ENCODE assay signal across 17 cellular contexts in the genomic region with DNA sequence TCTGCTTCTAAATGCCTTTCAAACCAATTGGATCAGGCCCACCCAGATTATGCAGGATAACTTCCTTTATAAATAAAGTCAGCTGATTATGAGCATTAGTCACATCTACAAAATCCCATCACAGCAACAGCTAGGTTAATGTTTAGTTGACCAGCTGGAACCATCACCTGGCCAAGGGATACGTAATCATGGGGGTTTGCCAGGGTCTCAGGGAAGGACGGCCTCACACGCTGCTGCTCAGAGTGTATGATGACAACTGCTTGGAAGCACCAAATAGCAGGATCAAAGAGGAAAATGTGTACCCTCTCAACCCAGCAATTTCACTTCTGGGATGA.
A peak's percentile ranks its signal among the peaks of the same experiment; 100 is the strongest.
DNase-seq lines count a peak whose midpoint lies in the region; ATAC-seq and TF ChIP-seq lines count a peak whose summit lies in the region.
"Had no signal": no experiment of that assay in that cellular context is flagged by ENCODE, and none has a peak within 500 bp of the region (broad histone marks: within the 10 kb centered on the region; RNA-seq: fewer than 3 reads in every experiment).

No MANE protein-coding gene starts in this region.

- ATAC-seq in HG02870 (IDR thresholded peaks at IDR 0.05; ENCODE audit: unreplicated experiment) (no peak), HG02885 (IDR thresholded peaks at IDR 0.05; ENCODE audit: poor library complexity, unreplicated experiment) (no peak), GM18505 (IDR thresholded peaks at IDR 0.05; ENCODE audit: unreplicated experiment) (no peak)
- ATAC-seq: activated naive CD4-positive, alpha-beta T cell treated with anti-CD3 and anti-CD28 coated beads, Interleukin-2, amount 50 U/mL, for 72 hours; left lung; natural killer cell treated with Interleukin-12 subunit alpha and Interleukin-12 subunit beta and Interleukin-15 and Interleukin-18, amount 100 ng/mL, for 72 hours had no signal

- H3K27me3 ChIP-seq in kidney epithelial cell (ENCODE audit: control insufficient read depth, insufficient read depth, low read length) (no peaks in the 10 kb centered on the region), tibial artery (no peaks in the 10 kb centered on the region)
- H3K27me3 ChIP-seq: left lung, MG63, sigmoid colon had no signal

- H3K9me3 ChIP-seq in tibial artery, result no peaks in the 10 kb centered on the region
- H3K9me3 ChIP-seq: MG63 had no signal

- DNase-seq in DMS79 (lab: John Stamatoyannopoulos, UW) (peak; percentile 44), NCI-H128 (lab: John Stamatoyannopoulos, UW; ENCODE audit: unreplicated experiment) (peak; percentile 45), NCI-H82 (lab: John Stamatoyannopoulos, UW) (peak; percentile 98), kidney epithelial cell (ENCODE audit: low read depth) (peak; percentile 26), tibial artery (no peak)
- DNase-seq: activated CD4-positive, alpha-beta T cell treated with anti-CD3 and anti-CD28 coated beads, Interleukin-2, amount 50 U/mL, for 1 hour; aorta; central memory CD4-positive, alpha-beta T cell; MG63; NCI-H2081 treated with DMSO at 0.1 percent for 48 hours; sigmoid colon had no signal

- no peak for TF ChIP-seq POLR2A in GM18505 (IDR thresholded peaks at IDR 0.05; ENCODE audit: borderline replicate concordance, extremely low read depth, insufficient read depth, insufficient read length)

- H3K27ac ChIP-seq in tibial artery, result no peak overlapping the region
- H3K27ac ChIP-seq: left lung, sigmoid colon had no signal

- no peaks in the 10 kb centered on the region for H3K36me3 ChIP-seq in kidney epithelial cell (ENCODE audit: control insufficient read depth, insufficient read depth, low read length)
- H3K36me3 ChIP-seq in tibial artery, result no peaks in the 10 kb centered on the region
- H3K36me3 ChIP-seq: left lung, MG63, sigmoid colon had no signal

- H3K4me3 ChIP-seq in kidney epithelial cell (ENCODE audit: low read depth, low read length) (no peak overlapping the region), tibial artery (no peak overlapping the region)
- H3K4me3 ChIP-seq: left lung, MG63, sigmoid colon had no signal

- TF ChIP-seq CTCF in kidney epithelial cell (IDR thresholded peaks at IDR 0.05; ENCODE audit: insufficient read depth, low read length, poor library complexity, severe bottlenecking) (no peak), tibial artery (IDR thresholded peaks at IDR 0.05) (no peak)

- intact Hi-C loops in tibial artery (cut with DNase I; ENCODE audit: low total_unique reads), result no loop called here

- H3K4me1 ChIP-seq in tibial artery, result no peaks in the 10 kb centered on the region
- H3K4me1 ChIP-seq: left lung, sigmoid colon had no signal

Comparison
In these comparisons a context has a peak if more than half of its experiments do, and no peak if none do; other contexts are left out.
1. DNase-seq: peak in DMS79 (single experiment), NCI-H128 (single experiment), NCI-H82 (single experiment) and kidney epithelial cell (single experiment); none in tibial artery (0 of 2).